ENCODE assay signal across 10 cellular contexts in genomic region chr1:216742625-216743024, GRCh38. TPM values are rescaled to one million over a fixed set of nuclear protein-coding genes. Genes with fewer than 3 reads are reported as not detected.
DNase-seq lines count a peak whose midpoint lies in the region; ATAC-seq and TF ChIP-seq lines count a peak whose summit lies in the region.
"Had no signal": no experiment of that assay in that cellular context is flagged by ENCODE, and none has a peak within 500 bp of the region (broad histone marks: within the 10 kb centered on the region; RNA-seq: fewer than 3 reads in every experiment).

No MANE protein-coding gene starts in this region.

- peak; percentile 58 to 76 for TF ChIP-seq CTCF in brain (conservative IDR thresholded peaks at IDR 0.05)
- TF ChIP-seq CTCF in nephron progenitor cell (IDR thresholded peaks at IDR 0.05), result peak; percentile 42

- no peaks in the 10 kb centered on the region for H3K36me3 Mint-ChIP-seq in brain
- no peaks in the 10 kb centered on the region for H3K36me3 Mint-ChIP-seq in nephron progenitor cell (ENCODE audit: low read depth)
- H3K36me3 Mint-ChIP-seq in stimulated activated effector memory CD8-positive, alpha-beta T cell treated with anti-CD3 and anti-CD28 coated beads, Interleukin-12 subunit alpha, Interleukin-12 subunit beta, amount 100 ng/mL, for 72 hours, result no peaks in the 10 kb centered on the region

- H3K4me1 Mint-ChIP-seq in brain (peaks cover 15% of the 10 kb centered on the region), nephron progenitor cell (peaks cover 10% of the 10 kb centered on the region)
- no peaks in the 10 kb centered on the region for H3K4me1 Mint-ChIP-seq in stimulated activated effector memory CD8-positive, alpha-beta T cell treated with anti-CD3 and anti-CD28 coated beads, Interleukin-12 subunit alpha, Interleukin-12 subunit beta, amount 100 ng/mL, for 72 hours

- H3K27me3 Mint-ChIP-seq in brain (peaks cover 7% of the 10 kb centered on the region), nephron progenitor cell (ENCODE audit: low read depth, poor library complexity) (no peaks in the 10 kb centered on the region)

- H3K27ac ChIP-seq in substantia nigra (ENCODE audit: low read depth, low read length, poor library complexity, severe bottlenecking), result no peak overlapping the region
- H3K27ac ChIP-seq: SJSA1, thoracic aorta had no signal

- DNase-seq in ELR (ENCODE audit: low read depth) (peak; percentile 21), NAMALWA (ENCODE audit: low spot score) (peak; percentile 21), nephron progenitor cell (no peak), substantia nigra (lab: John Stamatoyannopoulos, UW) (no peak)
- DNase-seq in stimulated activated effector memory CD8-positive, alpha-beta T cell treated with anti-CD3 and anti-CD28 coated beads, Interleukin-12 subunit alpha, Interleukin-12 subunit beta, amount 100 ng/mL, for 72 hours (ENCODE audit: low spot score in 2 of 2), result no peak
- DNase-seq: NCI-H187 treated with DMSO at 0.1 percent for 48 hours had no signal

- H3K27ac Mint-ChIP-seq in brain (no peak overlapping the region), nephron progenitor cell (no peak overlapping the region)
- H3K27ac Mint-ChIP-seq in stimulated activated effector memory CD8-positive, alpha-beta T cell treated with anti-CD3 and anti-CD28 coated beads, Interleukin-12 subunit alpha, Interleukin-12 subunit beta, amount 100 ng/mL, for 72 hours, result no peak overlapping the region

- ATAC-seq in HG02973 (IDR thresholded peaks at IDR 0.05; ENCODE audit: unreplicated experiment), result no peak
- ATAC-seq in stimulated activated effector memory CD8-positive, alpha-beta T cell treated with anti-CD3 and anti-CD28 coated beads, Interleukin-12 subunit alpha, Interleukin-12 subunit beta, amount 100 ng/mL, for 72 hours, result no peak

- H3K4me3 Mint-ChIP-seq in brain (no peak overlapping the region), nephron progenitor cell (no peak overlapping the region)
- no peak overlapping the region for H3K4me3 Mint-ChIP-seq in stimulated activated effector memory CD8-positive, alpha-beta T cell treated with anti-CD3 and anti-CD28 coated beads, Interleukin-12 subunit alpha, Interleukin-12 subunit beta, amount 100 ng/mL, for 72 hours

- no peaks in the 10 kb centered on the region for H3K9me3 Mint-ChIP-seq in brain
- H3K9me3 Mint-ChIP-seq in nephron progenitor cell, result no peaks in the 10 kb centered on the region
- H3K9me3 Mint-ChIP-seq in stimulated activated effector memory CD8-positive, alpha-beta T cell treated with anti-CD3 and anti-CD28 coated beads, Interleukin-12 subunit alpha, Interleukin-12 subunit beta, amount 100 ng/mL, for 72 hours, result peaks cover 10% of the 10 kb centered on the region

RNA-seq across cellular contexts. Expression of gene ESRRG, which starts 19.4 kb away (rescaled TPM):
- 4.4 TPM for polyA plus RNA-seq in brain (ENCODE audit: insufficient read depth, low read depth, low replicate concordance)

Comparison
In these comparisons a context has a peak if more than half of its experiments do, and no peak if none do; other contexts are left out.
1. DNase-seq: peak in ELR (single experiment) and NAMALWA (single experiment); none in nephron progenitor cell (single experiment), stimulated activated effector memory CD8-positive, alpha-beta T cell treated with anti-CD3 and anti-CD28 coated beads, Interleukin-12 subunit alpha, Interleukin-12 subunit beta, amount 100 ng/mL, for 72 hours (0 of 2) and substantia nigra (0 of 49).